In genomic region chr2:36930788-36931410, GRCh38 we compare ENCODE assay signal across 8 cellular contexts. TPM values are rescaled to one million over a fixed set of nuclear protein-coding genes. Genes with fewer than 3 reads are reported as not detected.
A peak's percentile ranks its signal among the peaks of the same experiment; 100 is the strongest.
DNase-seq lines count a peak whose midpoint lies in the region; FAIRE-seq and TF ChIP-seq lines count a peak whose summit lies in the region.
"Not testable (repeated sequence)": the region's sequence is repeated elsewhere in the genome, so short reads cannot be mapped to it uniquely, and the experiment has no call there.

No MANE protein-coding gene starts in this region.

- not testable (repeated sequence) for H3K79me1 ChIP-seq in H1 (ENCODE audit: low read depth, low read length)

- H3K27me3 Mint-ChIP-seq in mesothelial cell of epicardium (ENCODE audit: low read depth): not testable (repeated sequence)

- H2BK120ac ChIP-seq in H1 (replicated peaks; ENCODE audit: low read depth, low read length): not testable (repeated sequence)

- H3K4me3 ChIP-seq in LNCaP clone FGC (ENCODE audit: low read depth, low read length); H1 (ENCODE audit: extremely low read depth in 1 of 4, insufficient read depth in 2 of 4, low read depth in 3 of 4, low read length in 4 of 4): not testable (repeated sequence)

- not testable (repeated sequence) for H3K27ac ChIP-seq in H1 (ENCODE audit: low read depth, low read length)

- H2BK20ac ChIP-seq in H1 (ENCODE audit: low read length): not testable (repeated sequence)

- H3K79me2 ChIP-seq in H1 (ENCODE audit: control insufficient read depth in 1 of 2, insufficient read depth in 2 of 2, low read length in 2 of 2): peaks cover 2 to 32% of the 10 kb centered on the region in 2 experiments; a peak in 2 of 4 replicates

- not testable (repeated sequence) for FAIRE-seq in H1 (lab: Jason Lieb, UNC)

- H2BK12ac ChIP-seq in H1 (ENCODE audit: low read depth, low read length): not testable (repeated sequence)

- not testable (repeated sequence) for H3K56ac ChIP-seq in H1 (replicated peaks; ENCODE audit: insufficient read length, low read depth, low read length)

- TF ChIP-seq CTCF in LNCaP clone FGC (IDR thresholded peaks at IDR 0.05; ENCODE audit: control insufficient read depth, extremely low read depth, insufficient read depth); H1 (IDR thresholded peaks at IDR 0.05; ENCODE audit: control extremely low read depth in 1 of 3, insufficient read depth in 1 of 3, low read depth in 1 of 3, low read length in 3 of 3); mesothelial cell of epicardium (IDR thresholded peaks at IDR 0.05; ENCODE audit: unreplicated experiment): not testable (repeated sequence)

- H4K5ac ChIP-seq in H1 (ENCODE audit: insufficient read length, low read depth, low read length): peak overlapping the region; percentile 71

- H3K4me1 Mint-ChIP-seq in mesothelial cell of epicardium: peaks cover 18% of the 10 kb centered on the region

- not testable (repeated sequence) for H4K20me1 ChIP-seq in H1 (replicated peaks in 1 of 2; ENCODE audit: control insufficient read depth in 1 of 2, insufficient read depth in 2 of 2, low read length in 2 of 2)

- not testable (repeated sequence) for TF ChIP-seq EP300 in H1 (IDR thresholded peaks at IDR 0.05; ENCODE audit: borderline replicate concordance in 1 of 2, low read depth in 2 of 2, low read length in 2 of 2)

- H3K9ac ChIP-seq in H1 (replicated peaks in 1 of 4; ENCODE audit: extremely low read depth in 1 of 4, low read depth in 3 of 4, low read length in 3 of 4): not testable (repeated sequence)

- not testable (repeated sequence) for H4K91ac ChIP-seq in H1 (replicated peaks; ENCODE audit: insufficient read length, low read length)

- H2BK5ac ChIP-seq in H1 (ENCODE audit: low read depth, low read length): not testable (repeated sequence)

- not testable (repeated sequence) for H3K36me3 Mint-ChIP-seq in mesothelial cell of epicardium

- not testable (repeated sequence) for H3K4me1 ChIP-seq in H1 (replicated peaks in 1 of 4; ENCODE audit: control insufficient read depth in 3 of 4, insufficient read depth in 4 of 4, low read length in 3 of 4)

- H3K4me3 Mint-ChIP-seq in mesothelial cell of epicardium: not testable (repeated sequence)

- H3K27ac Mint-ChIP-seq in mesothelial cell of epicardium: peak overlapping the region; percentile 84

- H3K14ac ChIP-seq in H1 (ENCODE audit: insufficient read length): not testable (repeated sequence)

- not testable (repeated sequence) for TF ChIP-seq POLR2A in H1 (IDR thresholded peaks at IDR 0.05; ENCODE audit: control extremely low read depth in 1 of 2, low read depth in 2 of 2, low read length in 2 of 2)

- TF ChIP-seq RAD21 in H1 (IDR thresholded peaks at IDR 0.05 in 1 of 2, conservative IDR thresholded peaks at IDR 0.05 in 1 of 2; ENCODE audit: low read depth in 2 of 2, low read length in 2 of 2): not testable (repeated sequence)

- DNase-seq in A172 (ENCODE audit: low spot score) (peak; percentile 70), ELR (ENCODE audit: low read depth) (peak; percentile 70), LNCaP clone FGC (ENCODE audit: low read depth) (peak; percentile 38), amniotic stem cell (lab: John Stamatoyannopoulos, UW) (peak; percentile 11), foreskin melanocyte (peak; percentile 15), smooth muscle cell of the brain vasculature (ENCODE audit: low read depth, low spot score) (peak; percentile 18)
- DNase-seq in H1 (ENCODE audit: low read depth in 1 of 2, low spot score in 2 of 2); mesothelial cell of epicardium (ENCODE audit: low spot score in 2 of 2, unreplicated experiment in 2 of 2): not testable (repeated sequence)

- H4K8ac ChIP-seq in H1 (ENCODE audit: extremely low read depth, insufficient read depth, low read length): not testable (repeated sequence)

- CTCF ChIA-PET in H1 (lab: Charles Lee; ENCODE audit: partially characterized antibody): interaction anchor here (0.6 to 1.4 kb wide), 2 partner anchors 12 to 91 kb away, joined by 3 to 4 read pairs; no protein-coding TSS in a partner anchor

- not testable (repeated sequence) for H3K18ac ChIP-seq in H1 (ENCODE audit: extremely low read depth, low read length)

- not testable (repeated sequence) for H3K27me3 ChIP-seq in H1 (replicated peaks in 1 of 4; ENCODE audit: control insufficient read depth in 3 of 4, extremely low read depth in 1 of 4, insufficient read depth in 3 of 4, low read length in 3 of 4)

- WGBS in H1 (ENCODE audit: extremely low coverage in 1 of 2, insufficient coverage in 1 of 2, insufficient read length in 1 of 2, insufficient replicate concordance in 2 of 2, low coverage in 1 of 2, low lambda C conversion rate in 2 of 2, missing lambda C conversion rate in 1 of 2), 2 experiments: 86% methylated on average over 7 of the region's 7 CpGs; no CpG with 5 or more reads in 1 of the 2 experiments

- POLR2A ChIA-PET in H1 (lab: Charles Lee; ENCODE audit: partially characterized antibody): not testable (repeated sequence)

- H3K9me3 Mint-ChIP-seq in mesothelial cell of epicardium: not testable (repeated sequence)

- not testable (repeated sequence) for H3K23me2 ChIP-seq in H1 (ENCODE audit: low read depth, low read length)

- not testable (repeated sequence) for H3K4ac ChIP-seq in H1 (replicated peaks; ENCODE audit: insufficient read length, low read depth, low read length)

- H2AK5ac ChIP-seq in H1 (ENCODE audit: low read depth, low read length): not testable (repeated sequence)

- H2BK15ac ChIP-seq in H1 (ENCODE audit: low read length): not testable (repeated sequence)

- H3K36me3 ChIP-seq in H1 (ENCODE audit: control insufficient read depth in 2 of 4, insufficient read depth in 4 of 4, low read length in 3 of 4): not testable (repeated sequence)

- not testable (repeated sequence) for H3K9me3 ChIP-seq in H1 (ENCODE audit: insufficient read depth in 2 of 2, low read depth in 1 of 2, low read length in 1 of 2)

- not testable (repeated sequence) for H2AFZ ChIP-seq in H1 (ENCODE audit: low read length)

- not testable (repeated sequence) for H3K4me2 ChIP-seq in H1 (ENCODE audit: insufficient read depth in 1 of 2, low read depth in 2 of 2, low read length in 2 of 2)

- not testable (repeated sequence) for H3K23ac ChIP-seq in H1 (ENCODE audit: insufficient read length)

RNA-seq across cellular contexts. Expression of gene STRN, which starts 35.4 kb away (rescaled TPM):
- 19.4 and 26.1 TPM in 2 replicates for total RNA-seq in A172 (2014; rRNA removed; shearing (Covaris generic))
- total RNA-seq in H1 (2021; fragmentation: NEBNext Ultra II Directional; extraction: Animal tissue kit (Norgen Biotek cat#: 25700)): 38.9 and 47.0 TPM in 2 replicates
- polyA plus RNA-seq in H1 (2011; rRNA removed): 6.4 and 8.3 TPM in 2 replicates
- 9.6 TPM for polyA plus RNA-seq in H1 (2011; cell fraction: cytosol; rRNA removed)
- 10.9 TPM for polyA plus RNA-seq in H1 (2011; cell fraction: nucleus; rRNA removed)
- polyA plus RNA-seq in H1 (2012, experiment 1 of 2): 10.3 to 17.8 TPM (median 13.3 TPM) in 4 replicates
- 0.77 TPM for polyA plus RNA-seq in H1 (2012, experiment 2 of 2)
- polyA plus RNA-seq in H1 (2013, experiment 1 of 2): 13.5 TPM
- polyA plus RNA-seq in H1 (2013, experiment 2 of 2): 14.2 TPM
- polyA minus RNA-seq in H1 (2011; rRNA and poly(A)+ RNA removed): 42.3 and 68.5 TPM in 2 replicates
- 22.1 TPM for polyA minus RNA-seq in H1 (2011; cell fraction: cytosol; rRNA and poly(A)+ RNA removed)
- polyA minus RNA-seq in H1 (2011; cell fraction: nucleus; rRNA and poly(A)+ RNA removed): 31.7 TPM
- 24.9 to 26.6 TPM (median 25.7 TPM) in 3 replicates for total RNA-seq in mesothelial cell of epicardium
